ENCODE assay signal across 1 cellular context in genomic region chr1:225926551-225927113, GRCh38.
TF ChIP-seq lines count a peak whose summit lies in the region.

No MANE protein-coding gene starts in this region.

TF ChIP-seq in K562, 482 proteins besides CTCF, POLR2A, EP300 and RAD21 (continues in another document):
- TF ChIP-seq JUN (IDR thresholded peaks at IDR 0.05; ENCODE audit: borderline replicate concordance, low read depth, low read length) (peak; percentile 8; the same call in 1 of the 2 replicates), JUN (CRISPR knock-in tag; IDR thresholded peaks at IDR 0.05; ENCODE audit: borderline replicate concordance) (no peak), TCFL5 (CRISPR knock-in tag; conservative IDR thresholded peaks at IDR 0.05) (0 out of 2 replicates have a peak, but pooled peaks have one; percentile 38), BHLHE40 (IDR thresholded peaks at IDR 0.05; ENCODE audit: low read length) (0 out of 2 replicates have a peak, but pooled peaks have one; percentile 18), FOS (IDR thresholded peaks at IDR 0.05; ENCODE audit: extremely low read depth, insufficient read length) (no peak), FOSL1 (tag; conservative IDR thresholded peaks at IDR 0.05) (0 out of 2 replicates have a peak, but pooled peaks have one; percentile 16), YY1 (IDR thresholded peaks at IDR 0.05; ENCODE audit: borderline replicate concordance in 1 of 3, control insufficient read depth in 1 of 3, extremely low read depth in 1 of 3, insufficient read depth in 3 of 3, insufficient read length in 1 of 3, insufficient replicate concordance in 2 of 3, low read depth in 1 of 3, low read length in 2 of 3) (peak in 1 of 3 experiments; percentile 80), ZC3H11A (IDR thresholded peaks at IDR 0.05; ENCODE audit: low read depth, low read length) (no peak), ZNF41 (CRISPR knock-in tag; conservative IDR thresholded peaks at IDR 0.05) (peak; percentile 23; the same call in 1 of the 2 replicates), MYC (IDR thresholded peaks at IDR 0.05; ENCODE audit: low read depth, low read length) (no peak), MYC (CRISPR knock-in tag; IDR thresholded peaks at IDR 0.05; ENCODE audit: borderline replicate concordance, low read depth) (no peak), ID3 (CRISPR knock-in tag; IDR thresholded peaks at IDR 0.05) (no peak), ID3 (tag; IDR thresholded peaks at IDR 0.05) (peak; percentile 80; the same call in 1 of the 2 replicates), TEAD2 (tag; IDR thresholded peaks at IDR 0.05) (peak; percentile 56; the same call in 1 of the 2 replicates), KLF10 (CRISPR knock-in tag; IDR thresholded peaks at IDR 0.05) (no peak), NCOA4 (IDR thresholded peaks at IDR 0.05; ENCODE audit: partially characterized antibody) (no peak), PTTG1 (tag; IDR thresholded peaks at IDR 0.05; ENCODE audit: low read depth) (no peak), ZNF592 (IDR thresholded peaks at IDR 0.05) (peak; percentile 93), ZNF239 (CRISPR knock-in tag; IDR thresholded peaks at IDR 0.05) (no peak), MAZ (CRISPR knock-in tag; conservative IDR thresholded peaks at IDR 0.05 in 1 of 2, IDR thresholded peaks at IDR 0.05 in 1 of 2) (0 out of 4 replicates have a peak, but pooled peaks of 1 of the 2 experiments have one; percentile 40), GATAD2A (IDR thresholded peaks at IDR 0.05) (no peak; the same call in 1 of the 2 replicates), NFRKB (IDR thresholded peaks at IDR 0.05; ENCODE audit: low read depth) (peak; percentile 63; the same call in 1 of the 2 replicates), ZNF699 (CRISPR knock-in tag; IDR thresholded peaks at IDR 0.05; ENCODE audit: insufficient replicate concordance) (no peak), TAF9B (IDR thresholded peaks at IDR 0.05; ENCODE audit: partially characterized antibody) (no peak), SP1 (CRISPR knock-in tag; IDR thresholded peaks at IDR 0.05) (0 out of 2 replicates have a peak, but pooled peaks have one; percentile 45)
- TF ChIP-seq, protein P1, sequence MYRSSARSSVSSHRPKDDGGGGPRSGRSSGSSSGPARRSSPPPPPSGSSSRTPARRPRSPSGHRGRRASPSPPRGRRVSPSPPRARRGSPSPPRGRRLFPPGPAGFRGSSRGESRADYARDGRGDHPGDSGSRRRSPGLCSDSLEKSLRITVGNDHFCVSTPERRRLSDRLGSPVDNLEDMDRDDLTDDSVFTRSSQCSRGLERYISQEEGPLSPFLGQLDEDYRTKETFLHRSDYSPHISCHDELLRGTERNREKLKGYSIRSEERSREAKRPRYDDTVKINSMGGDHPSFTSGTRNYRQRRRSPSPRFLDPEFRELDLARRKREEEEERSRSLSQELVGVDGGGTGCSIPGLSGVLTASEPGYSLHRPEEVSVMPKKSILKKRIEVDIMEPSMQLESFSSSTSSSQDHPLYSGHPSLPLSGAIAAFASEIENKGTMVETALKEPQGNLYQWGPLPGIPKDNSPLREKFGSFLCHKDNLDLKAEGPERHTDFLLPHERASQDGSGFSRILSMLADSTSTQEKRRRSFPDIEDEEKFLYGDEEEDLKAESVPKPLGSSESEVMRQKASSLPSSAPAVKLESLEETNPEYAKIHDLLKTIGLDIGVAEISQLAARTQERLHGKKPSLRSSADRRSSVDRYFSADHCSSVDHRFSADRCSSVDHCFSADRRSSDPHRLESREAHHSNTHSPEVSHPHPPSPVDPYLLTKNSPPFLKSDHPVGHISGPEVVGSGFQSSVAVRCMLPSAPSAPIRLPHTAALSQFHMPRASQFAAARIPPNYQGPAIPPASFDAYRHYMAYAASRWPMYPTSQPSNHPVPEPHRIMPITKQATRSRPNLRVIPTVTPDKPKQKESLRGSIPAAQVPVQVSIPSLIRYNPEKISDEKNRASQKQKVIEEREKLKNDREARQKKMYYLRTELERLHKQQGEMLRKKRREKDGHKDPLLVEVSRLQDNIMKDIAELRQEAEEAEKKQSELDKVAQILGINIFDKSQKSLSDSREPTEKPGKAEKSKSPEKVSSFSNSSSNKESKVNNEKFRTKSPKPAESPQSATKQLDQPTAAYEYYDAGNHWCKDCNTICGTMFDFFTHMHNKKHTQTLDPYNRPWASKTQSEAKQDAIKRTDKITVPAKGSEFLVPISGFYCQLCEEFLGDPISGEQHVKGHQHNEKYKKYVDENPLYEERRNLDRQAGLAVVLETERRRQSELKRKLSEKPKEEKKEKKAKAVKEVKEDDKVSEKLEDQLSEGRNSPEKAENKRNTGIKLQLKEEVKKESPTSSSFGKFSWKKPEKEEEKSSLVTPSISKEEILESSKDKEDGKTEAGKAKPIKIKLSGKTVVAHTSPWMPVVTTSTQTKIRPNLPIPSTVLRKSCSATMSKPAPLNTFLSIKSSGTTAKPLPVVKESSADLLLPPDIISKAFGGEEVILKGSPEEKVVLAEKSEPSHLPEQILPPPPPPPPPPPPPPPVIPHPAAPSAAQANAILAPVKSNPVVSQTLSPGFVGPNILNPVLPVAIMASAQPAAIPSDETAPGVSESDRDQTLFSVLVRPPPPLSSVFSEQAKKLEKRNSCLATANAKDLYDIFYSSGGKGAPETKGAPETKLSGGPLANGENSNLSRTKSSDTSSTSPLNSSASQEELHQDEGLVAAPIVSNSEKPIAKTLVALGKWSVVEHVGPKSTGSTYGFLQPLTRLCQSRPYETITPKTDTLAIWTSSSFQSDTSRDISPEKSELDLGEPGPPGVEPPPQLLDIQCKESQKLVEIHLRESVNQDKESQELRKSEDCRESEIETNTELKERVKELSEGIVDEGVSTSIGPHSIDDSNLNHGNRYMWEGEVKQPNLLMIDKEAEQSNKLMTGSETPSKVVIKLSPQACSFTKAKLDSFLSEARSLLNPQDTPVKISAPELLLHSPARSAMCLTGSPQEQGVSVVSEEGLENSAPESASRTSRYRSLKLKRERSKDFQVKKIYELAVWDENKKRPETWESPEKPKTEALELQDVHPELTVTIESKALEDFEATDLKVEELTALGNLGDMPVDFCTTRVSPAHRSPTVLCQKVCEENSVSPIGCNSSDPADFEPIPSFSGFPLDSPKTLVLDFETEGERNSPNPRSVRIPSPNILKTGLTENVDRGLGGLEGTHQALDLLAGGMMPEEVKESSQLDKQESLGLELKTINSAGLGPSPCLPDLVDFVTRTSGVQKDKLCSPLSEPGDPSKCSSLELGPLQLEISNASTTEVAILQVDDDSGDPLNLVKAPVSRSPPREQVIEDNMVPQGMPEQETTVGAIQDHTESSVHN (IDR thresholded peaks at IDR 0.05; ENCODE audit: borderline replicate concordance in 1 of 2, low read depth in 1 of 2), result no peak
- TF ChIP-seq, protein P2, sequence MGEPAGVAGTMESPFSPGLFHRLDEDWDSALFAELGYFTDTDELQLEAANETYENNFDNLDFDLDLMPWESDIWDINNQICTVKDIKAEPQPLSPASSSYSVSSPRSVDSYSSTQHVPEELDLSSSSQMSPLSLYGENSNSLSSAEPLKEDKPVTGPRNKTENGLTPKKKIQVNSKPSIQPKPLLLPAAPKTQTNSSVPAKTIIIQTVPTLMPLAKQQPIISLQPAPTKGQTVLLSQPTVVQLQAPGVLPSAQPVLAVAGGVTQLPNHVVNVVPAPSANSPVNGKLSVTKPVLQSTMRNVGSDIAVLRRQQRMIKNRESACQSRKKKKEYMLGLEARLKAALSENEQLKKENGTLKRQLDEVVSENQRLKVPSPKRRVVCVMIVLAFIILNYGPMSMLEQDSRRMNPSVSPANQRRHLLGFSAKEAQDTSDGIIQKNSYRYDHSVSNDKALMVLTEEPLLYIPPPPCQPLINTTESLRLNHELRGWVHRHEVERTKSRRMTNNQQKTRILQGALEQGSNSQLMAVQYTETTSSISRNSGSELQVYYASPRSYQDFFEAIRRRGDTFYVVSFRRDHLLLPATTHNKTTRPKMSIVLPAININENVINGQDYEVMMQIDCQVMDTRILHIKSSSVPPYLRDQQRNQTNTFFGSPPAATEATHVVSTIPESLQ (CRISPR knock-in tag; IDR thresholded peaks at IDR 0.05), result no peak
- TF ChIP-seq, protein P3, sequence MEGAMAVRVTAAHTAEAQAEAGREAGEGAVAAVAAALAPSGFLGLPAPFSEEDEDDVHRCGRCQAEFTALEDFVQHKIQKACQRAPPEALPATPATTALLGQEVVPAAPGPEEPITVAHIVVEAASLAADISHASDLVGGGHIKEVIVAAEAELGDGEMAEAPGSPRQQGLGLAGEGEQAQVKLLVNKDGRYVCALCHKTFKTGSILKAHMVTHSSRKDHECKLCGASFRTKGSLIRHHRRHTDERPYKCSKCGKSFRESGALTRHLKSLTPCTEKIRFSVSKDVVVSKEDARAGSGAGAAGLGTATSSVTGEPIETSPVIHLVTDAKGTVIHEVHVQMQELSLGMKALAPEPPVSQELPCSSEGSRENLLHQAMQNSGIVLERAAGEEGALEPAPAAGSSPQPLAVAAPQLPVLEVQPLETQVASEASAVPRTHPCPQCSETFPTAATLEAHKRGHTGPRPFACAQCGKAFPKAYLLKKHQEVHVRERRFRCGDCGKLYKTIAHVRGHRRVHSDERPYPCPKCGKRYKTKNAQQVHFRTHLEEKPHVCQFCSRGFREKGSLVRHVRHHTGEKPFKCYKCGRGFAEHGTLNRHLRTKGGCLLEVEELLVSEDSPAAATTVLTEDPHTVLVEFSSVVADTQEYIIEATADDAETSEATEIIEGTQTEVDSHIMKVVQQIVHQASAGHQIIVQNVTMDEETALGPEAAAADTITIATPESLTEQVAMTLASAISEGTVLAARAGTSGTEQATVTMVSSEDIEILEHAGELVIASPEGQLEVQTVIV (CRISPR knock-in tag; IDR thresholded peaks at IDR 0.05; ENCODE audit: borderline replicate concordance), result no peak
- TF ChIP-seq, protein P4, sequence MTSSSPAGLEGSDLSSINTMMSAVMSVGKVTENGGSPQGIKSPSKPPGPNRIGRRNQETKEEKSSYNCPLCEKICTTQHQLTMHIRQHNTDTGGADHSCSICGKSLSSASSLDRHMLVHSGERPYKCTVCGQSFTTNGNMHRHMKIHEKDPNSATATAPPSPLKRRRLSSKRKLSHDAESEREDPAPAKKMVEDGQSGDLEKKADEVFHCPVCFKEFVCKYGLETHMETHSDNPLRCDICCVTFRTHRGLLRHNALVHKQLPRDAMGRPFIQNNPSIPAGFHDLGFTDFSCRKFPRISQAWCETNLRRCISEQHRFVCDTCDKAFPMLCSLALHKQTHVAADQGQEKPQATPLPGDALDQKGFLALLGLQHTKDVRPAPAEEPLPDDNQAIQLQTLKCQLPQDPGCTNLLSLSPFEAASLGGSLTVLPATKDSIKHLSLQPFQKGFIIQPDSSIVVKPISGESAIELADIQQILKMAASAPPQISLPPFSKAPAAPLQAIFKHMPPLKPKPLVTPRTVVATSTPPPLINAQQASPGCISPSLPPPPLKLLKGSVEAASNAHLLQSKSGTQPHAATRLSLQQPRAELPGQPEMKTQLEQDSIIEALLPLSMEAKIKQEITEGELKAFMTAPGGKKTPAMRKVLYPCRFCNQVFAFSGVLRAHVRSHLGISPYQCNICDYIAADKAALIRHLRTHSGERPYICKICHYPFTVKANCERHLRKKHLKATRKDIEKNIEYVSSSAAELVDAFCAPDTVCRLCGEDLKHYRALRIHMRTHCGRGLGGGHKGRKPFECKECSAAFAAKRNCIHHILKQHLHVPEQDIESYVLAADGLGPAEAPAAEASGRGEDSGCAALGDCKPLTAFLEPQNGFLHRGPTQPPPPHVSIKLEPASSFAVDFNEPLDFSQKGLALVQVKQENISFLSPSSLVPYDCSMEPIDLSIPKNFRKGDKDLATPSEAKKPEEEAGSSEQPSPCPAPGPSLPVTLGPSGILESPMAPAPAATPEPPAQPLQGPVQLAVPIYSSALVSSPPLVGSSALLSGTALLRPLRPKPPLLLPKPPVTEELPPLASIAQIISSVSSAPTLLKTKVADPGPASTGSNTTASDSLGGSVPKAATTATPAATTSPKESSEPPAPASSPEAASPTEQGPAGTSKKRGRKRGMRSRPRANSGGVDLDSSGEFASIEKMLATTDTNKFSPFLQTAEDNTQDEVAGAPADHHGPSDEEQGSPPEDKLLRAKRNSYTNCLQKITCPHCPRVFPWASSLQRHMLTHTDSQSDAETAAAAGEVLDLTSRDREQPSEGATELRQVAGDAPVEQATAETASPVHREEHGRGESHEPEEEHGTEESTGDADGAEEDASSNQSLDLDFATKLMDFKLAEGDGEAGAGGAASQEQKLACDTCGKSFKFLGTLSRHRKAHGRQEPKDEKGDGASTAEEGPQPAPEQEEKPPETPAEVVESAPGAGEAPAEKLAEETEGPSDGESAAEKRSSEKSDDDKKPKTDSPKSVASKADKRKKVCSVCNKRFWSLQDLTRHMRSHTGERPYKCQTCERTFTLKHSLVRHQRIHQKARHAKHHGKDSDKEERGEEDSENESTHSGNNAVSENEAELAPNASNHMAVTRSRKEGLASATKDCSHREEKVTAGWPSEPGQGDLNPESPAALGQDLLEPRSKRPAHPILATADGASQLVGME (CRISPR knock-in tag; IDR thresholded peaks at IDR 0.05), result no peak
- TF ChIP-seq, protein P5, sequence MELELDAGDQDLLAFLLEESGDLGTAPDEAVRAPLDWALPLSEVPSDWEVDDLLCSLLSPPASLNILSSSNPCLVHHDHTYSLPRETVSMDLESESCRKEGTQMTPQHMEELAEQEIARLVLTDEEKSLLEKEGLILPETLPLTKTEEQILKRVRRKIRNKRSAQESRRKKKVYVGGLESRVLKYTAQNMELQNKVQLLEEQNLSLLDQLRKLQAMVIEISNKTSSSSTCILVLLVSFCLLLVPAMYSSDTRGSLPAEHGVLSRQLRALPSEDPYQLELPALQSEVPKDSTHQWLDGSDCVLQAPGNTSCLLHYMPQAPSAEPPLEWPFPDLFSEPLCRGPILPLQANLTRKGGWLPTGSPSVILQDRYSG (tag; conservative IDR thresholded peaks at IDR 0.05; ENCODE audit: low read depth), result peak; percentile 68
